18 cellular contexts compared by ENCODE assay signal in genomic region chr12:84091642-84092041, GRCh38.
DNase-seq lines count a peak whose midpoint lies in the region; ATAC-seq and TF ChIP-seq lines count a peak whose summit lies in the region.
"Had no signal": no experiment of that assay in that cellular context is flagged by ENCODE, and none has a peak within 500 bp of the region (broad histone marks: within the 10 kb centered on the region; RNA-seq: fewer than 3 reads in every experiment).

No MANE protein-coding gene starts in this region.

- H3K4ac ChIP-seq in trophoblast cell (ENCODE audit: low read depth, low read length) = no peak overlapping the region

- H3K9me3 ChIP-seq in trophoblast cell (ENCODE audit: insufficient read depth, low read depth, low read length) = peaks cover 5% of the 10 kb centered on the region

- H2BK12ac ChIP-seq in trophoblast cell (ENCODE audit: low read length) = no peak overlapping the region

- no peak overlapping the region for H3K14ac ChIP-seq in trophoblast cell (ENCODE audit: low read length)

- H3K79me1 ChIP-seq in trophoblast cell (ENCODE audit: low read length) = no peaks in the 10 kb centered on the region

- H2AFZ ChIP-seq in trophoblast cell (ENCODE audit: insufficient read depth, low read length, poor library complexity) = no peak overlapping the region
- H2AFZ ChIP-seq: GM23338 had no signal

- H4K91ac ChIP-seq in trophoblast cell (ENCODE audit: low read depth, low read length) = no peak overlapping the region

- H3K36me3 Mint-ChIP-seq in chondrocyte (ENCODE audit: low read depth) = no peaks in the 10 kb centered on the region
- H3K36me3 Mint-ChIP-seq: CD4-positive, CD25-positive, alpha-beta regulatory T cell; CD8-positive, alpha-beta memory T cell had no signal

- H3K4me3 ChIP-seq in trophoblast cell (ENCODE audit: low read depth, low read length) = no peak overlapping the region
- H3K4me3 ChIP-seq: BLaER1, GM12878, GM23338 had no signal

- H4K12ac ChIP-seq in trophoblast cell (ENCODE audit: low read depth, low read length) = no peak overlapping the region

- no peaks in the 10 kb centered on the region for H3K4me1 ChIP-seq in trophoblast cell (ENCODE audit: control insufficient read depth in 1 of 2, insufficient read depth in 2 of 2, low read length in 2 of 2)
- H3K4me1 ChIP-seq: BLaER1 had no signal

- peak overlapping the region; percentile 19 for H2AK5ac ChIP-seq in trophoblast cell (ENCODE audit: low read length)

- no peak overlapping the region for H3K4me3 Mint-ChIP-seq in chondrocyte (ENCODE audit: unreplicated experiment)
- H3K4me3 Mint-ChIP-seq: B cell; CD4-positive, CD25-positive, alpha-beta regulatory T cell; CD8-positive, alpha-beta memory T cell; GM23338; H9 had no signal

- ATAC-seq in esophagus mucosa (peak; percentile 88), HG02763 (IDR thresholded peaks at IDR 0.05; ENCODE audit: unreplicated experiment) (no peak)
- ATAC-seq: GM12878, GM23338, HCT116 had no signal

- H3K27me3 Mint-ChIP-seq in chondrocyte (ENCODE audit: low read depth) = no peaks in the 10 kb centered on the region
- H3K27me3 Mint-ChIP-seq: B cell; CD4-positive, CD25-positive, alpha-beta regulatory T cell; CD8-positive, alpha-beta memory T cell had no signal

- H3K18ac ChIP-seq in trophoblast cell (ENCODE audit: low read length) = no peak overlapping the region

- H3K27me3 ChIP-seq in trophoblast cell (ENCODE audit: insufficient read depth, low read length) = no peaks in the 10 kb centered on the region
- H3K27me3 ChIP-seq: BLaER1 had no signal

- H3K9ac ChIP-seq in trophoblast cell (ENCODE audit: low read length) = no peak overlapping the region
- H3K9ac ChIP-seq: BLaER1 had no signal

- no peak overlapping the region for H3K4me2 ChIP-seq in trophoblast cell (ENCODE audit: low read length)
- H3K4me2 ChIP-seq: BLaER1, GM23338 had no signal

- no peak overlapping the region for H3K27ac Mint-ChIP-seq in chondrocyte (ENCODE audit: unreplicated experiment)
- H3K27ac Mint-ChIP-seq: B cell; CD4-positive, CD25-positive, alpha-beta regulatory T cell; CD8-positive, alpha-beta memory T cell; GM23338; H9 had no signal

- H3K23ac ChIP-seq in trophoblast cell (ENCODE audit: low read length) = no peak overlapping the region

- no peak overlapping the region for H2BK5ac ChIP-seq in trophoblast cell (ENCODE audit: low read depth, low read length, poor library complexity)

- peaks cover 6% of the 10 kb centered on the region for H3K9me3 Mint-ChIP-seq in chondrocyte (ENCODE audit: low read depth)

- no peak overlapping the region for H4K8ac ChIP-seq in trophoblast cell (ENCODE audit: low read depth, low read length)

- TF ChIP-seq CTCF in chondrocyte (IDR thresholded peaks at IDR 0.05) = no peak

- no peaks in the 10 kb centered on the region for H3K79me2 ChIP-seq in trophoblast cell (ENCODE audit: control insufficient read depth, insufficient read depth, low read length, poor library complexity)

- H2BK120ac ChIP-seq in trophoblast cell (ENCODE audit: insufficient read depth, low read length, poor library complexity) = no peak overlapping the region

- no CpG with 5 or more reads among the region's 4 CpGs for WGBS in trophoblast cell (ENCODE audit: extremely low coverage, insufficient coverage, insufficient read length)

- DNase-seq in chondrocyte (ENCODE audit: low spot score) = peak; percentile 68
- DNase-seq in trophoblast cell = no peak
- DNase-seq in DMS79 (lab: John Stamatoyannopoulos, UW) = no peak
- DNase-seq in DMS114 treated with DMSO at 0.1 percent for 48 hours (lab: John Stamatoyannopoulos, UW; ENCODE audit: unreplicated experiment) = no peak
- DNase-seq: CD4-positive, CD25-positive, alpha-beta regulatory T cell; CD8-positive, alpha-beta memory T cell; DMS153; EL; GDM1; H9 had no signal

- H3K36me3 ChIP-seq in trophoblast cell (ENCODE audit: control insufficient read depth in 1 of 2, insufficient read depth in 2 of 2, low read length in 2 of 2) = no peaks in the 10 kb centered on the region
- H3K36me3 ChIP-seq: BLaER1 had no signal

- no peaks in the 10 kb centered on the region for H3K4me1 Mint-ChIP-seq in chondrocyte (ENCODE audit: low read depth)
- H3K4me1 Mint-ChIP-seq: B cell; CD4-positive, CD25-positive, alpha-beta regulatory T cell; CD8-positive, alpha-beta memory T cell; GM23338; H9 had no signal

- H3K27ac ChIP-seq in trophoblast cell (ENCODE audit: low read depth, low read length) = no peak overlapping the region
- H3K27ac ChIP-seq: BLaER1, C4-2B had no signal
